8 cellular contexts compared by ENCODE assay signal in the genomic region with DNA sequence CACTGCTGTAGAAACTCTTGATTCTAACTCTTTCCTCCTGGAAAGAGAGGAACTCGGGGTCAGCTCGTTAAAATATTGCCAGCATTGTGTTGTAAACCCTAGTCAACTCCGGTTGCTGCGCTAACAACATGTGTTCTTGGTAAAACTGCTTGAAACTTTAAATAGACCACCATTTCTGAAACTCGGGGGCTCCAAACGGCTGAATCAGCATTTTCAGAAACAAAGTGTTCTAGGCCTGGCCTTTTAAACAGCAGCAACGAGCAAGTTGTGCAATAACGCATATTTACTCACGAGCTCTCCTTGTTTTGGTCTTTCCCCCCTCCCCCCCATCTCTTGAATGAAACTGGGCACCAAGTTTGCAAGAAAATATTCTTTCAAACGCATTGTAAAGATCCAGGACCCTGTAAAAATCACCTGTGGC. TPM values are rescaled to one million over a fixed set of nuclear protein-coding genes. Genes with fewer than 3 reads are reported as not detected.
DNase-seq lines count a peak whose midpoint lies in the region; ATAC-seq and TF ChIP-seq lines count a peak whose summit lies in the region.

No MANE protein-coding gene starts in this region.

- H3K36me3 ChIP-seq in IMR-90 (ENCODE audit: control insufficient read depth, insufficient read depth, low read length): no peaks in the 10 kb centered on the region
- no peaks in the 10 kb centered on the region for H3K36me3 ChIP-seq in mammary epithelial cell (ENCODE audit: insufficient read depth, low read length)

- no peak overlapping the region for H2BK20ac ChIP-seq in IMR-90 (ENCODE audit: low read depth, low read length)

- peaks cover 48% of the 10 kb centered on the region for H4K20me1 ChIP-seq in IMR-90 (ENCODE audit: insufficient read depth, low read length)
- H4K20me1 ChIP-seq in mammary epithelial cell (ENCODE audit: insufficient read depth, low read length): no peaks in the 10 kb centered on the region

- peak overlapping the region; percentile 69; the same call in 1 of the 2 replicates for H3K56ac ChIP-seq in IMR-90 (ENCODE audit: extremely low read depth, insufficient read depth, low read length)

- H3K9me1 ChIP-seq in IMR-90 (ENCODE audit: insufficient read depth, low read length): peaks cover 6% of the 10 kb centered on the region; the same call in 1 of the 2 replicates

- H2BK120ac ChIP-seq in IMR-90 (ENCODE audit: low read depth, low read length): peak overlapping the region; percentile 56

- peak overlapping the region; percentile 76; the same call in 1 of the 2 replicates for H3K14ac ChIP-seq in IMR-90 (replicated peaks; ENCODE audit: low read depth, low read length)

- H4K5ac ChIP-seq in IMR-90 (ENCODE audit: low read depth, low read length): peak overlapping the region; percentile 20; the same call in 1 of the 2 replicates

- peaks cover 20% of the 10 kb centered on the region for H3K79me2 ChIP-seq in mammary epithelial cell (ENCODE audit: insufficient read depth, low read length)

- H3K27me3 ChIP-seq in AG04450 (ENCODE audit: control insufficient read depth, insufficient read depth, low read length) (peaks cover 8% of the 10 kb centered on the region), IMR-90 (ENCODE audit: control insufficient read depth, insufficient read depth, low read length) (peaks cover 17% of the 10 kb centered on the region), mammary epithelial cell (ENCODE audit: insufficient read depth, low read length) (peaks cover 13% of the 10 kb centered on the region)

- no peak; the same call in 1 of the 2 replicates for ATAC-seq in IMR-90 (ENCODE audit: low read depth)
- no peak for ATAC-seq in HG03432 (IDR thresholded peaks at IDR 0.05; ENCODE audit: unreplicated experiment)
- no peak for ATAC-seq in HG03097 (IDR thresholded peaks at IDR 0.05; ENCODE audit: low FRiP score, unreplicated experiment)

- peaks cover 25 to 50% of the 10 kb centered on the region in 2 experiments for H3K79me1 ChIP-seq in IMR-90 (ENCODE audit: low read depth in 1 of 2, low read length in 2 of 2)

- H3K4me3 ChIP-seq in AG04450 (ENCODE audit: low read depth, low read length): peak overlapping the region; percentile 78
- H3K4me3 ChIP-seq in IMR-90 (ENCODE audit: insufficient read depth, low read depth, low read length): peak overlapping the region; percentile 57
- H3K4me3 ChIP-seq in mammary epithelial cell (replicated peaks in 1 of 3; ENCODE audit: insufficient read depth in 1 of 3, low read depth in 2 of 3, low read length in 3 of 3): peak overlapping the region; percentile 42 to 53 (median 48)

- H3K18ac ChIP-seq in IMR-90 (ENCODE audit: low read depth, low read length): peak overlapping the region; percentile 28; the same call in 1 of the 2 replicates

- no peak overlapping the region for H2AK5ac ChIP-seq in IMR-90 (ENCODE audit: low read depth, low read length)

- no peak for TF ChIP-seq RAD21 in IMR-90 (IDR thresholded peaks at IDR 0.05; ENCODE audit: low read length)

- no peak overlapping the region for H2AK9ac ChIP-seq in IMR-90 (replicated peaks; ENCODE audit: low read depth, low read length, poor library complexity)

- peak overlapping the region; percentile 67; the same call in 1 of the 2 replicates for H3K4ac ChIP-seq in IMR-90 (ENCODE audit: low read depth, low read length)

- BruUV-seq in IMR-90 (replicated peaks; lab: Mats Ljungman, UMichigan): TSS peak; percentile 36
- no TSS peak for BruUV-seq in mammary epithelial cell (replicated peaks; lab: Mats Ljungman, UMichigan)

- H3K9ac ChIP-seq in IMR-90 (ENCODE audit: low read depth, low read length) (peak overlapping the region; percentile 92), mammary epithelial cell (ENCODE audit: insufficient read depth, low read length) (no peak overlapping the region)

- peak overlapping the region; percentile 89 for H2AFZ ChIP-seq in IMR-90 (replicated peaks; ENCODE audit: low read length, poor library complexity)
- peak overlapping the region; percentile 56 for H2AFZ ChIP-seq in mammary epithelial cell (ENCODE audit: low read depth, low read length)

- WGBS in IMR-90 (ENCODE audit: extremely low coverage in 2 of 2, insufficient read length in 1 of 2), 2 experiments: 0% methylated on average over 3 of the region's 10 CpGs; no CpG with 5 or more reads in 1 of the 2 experiments
- WGBS in mammary epithelial cell (ENCODE audit: low coverage, missing lambda C conversion rate): 15% methylated on average over 10 of the region's 10 CpGs

- peak overlapping the region; percentile 68; the same call in 1 of the 2 replicates for H4K91ac ChIP-seq in IMR-90 (ENCODE audit: insufficient read depth, low read depth, low read length)

- POLR2A ChIA-PET in AG04450 (lab: Yijun Ruan, JAX) (no interaction called here), IMR-90 (lab: Charles Lee; ENCODE audit: unreplicated experiment) (no interaction called here)

- CTCF ChIA-PET in AG04450 (lab: Charles Lee) (interaction anchor here (0.8 to 2.9 kb wide), 3 partner anchors 276 to 371 kb away, joined by 3 to 7 read pairs (median 5); no protein-coding TSS in a partner anchor), IMR-90 (lab: Yijun Ruan, JAX) (no interaction called here), mammary epithelial cell (lab: Charles Lee; ENCODE audit: low non-redundant PET) (no interaction called here)

- no peak for TF ChIP-seq POLR2A in IMR-90 (IDR thresholded peaks at IDR 0.05; ENCODE audit: low read depth, low read length)

- H3K9me3 ChIP-seq in AG04450 (ENCODE audit: control insufficient read depth, insufficient read depth, low read length): peaks cover 14% of the 10 kb centered on the region
- H3K9me3 ChIP-seq in IMR-90 (ENCODE audit: control insufficient read depth, insufficient read depth, low read length): peaks cover 6% of the 10 kb centered on the region; the same call in 1 of the 2 replicates
- H3K9me3 ChIP-seq in mammary epithelial cell (replicated peaks; ENCODE audit: insufficient read depth, low read length): peaks cover 12% of the 10 kb centered on the region

- H4K8ac ChIP-seq in IMR-90 (ENCODE audit: low read depth in 2 of 2, low read length in 2 of 2): peak overlapping the region in 1 of 2 experiments; percentile 43; a peak in 3 of 4 replicates

- in situ Hi-C loops in IMR-90 (cut with MboI; ENCODE audit: low sequenced_read_pairs) (loop anchor here (25.0 kb wide), 1 partner anchor 270 kb away; no protein-coding TSS in a partner anchor), mammary epithelial cell (cut with MboI; ENCODE audit: low sequenced_read_pairs in 2 of 2) (no loop called here)

- H3K27ac ChIP-seq in AG04450 (ENCODE audit: low read depth, low read length): peak overlapping the region; percentile 61
- peak overlapping the region; percentile 60; the same call in 1 of the 2 replicates for H3K27ac ChIP-seq in IMR-90 (ENCODE audit: insufficient read depth, low read length)
- no peak overlapping the region for H3K27ac ChIP-seq in mammary epithelial cell (ENCODE audit: insufficient read depth, low read depth, low read length)

- H3K4me1 ChIP-seq in IMR-90 (ENCODE audit: control insufficient read depth, insufficient read depth, low read length) (peaks cover 10% of the 10 kb centered on the region), mammary epithelial cell (ENCODE audit: insufficient read depth, low read length) (no peaks in the 10 kb centered on the region)

- DNase-seq in AG04450 (ENCODE audit: low read depth, low spot score) (no peak), IMR-90 (peak; percentile 38), mammary epithelial cell (no peak), mesenteric fat pad (ENCODE audit: low spot score) (peak; percentile 18), epidermal melanocyte (ENCODE audit: insufficient read length, low spot score) (no peak)
- DNase-seq in stimulated activated CD4-positive, alpha-beta T cell treated with anti-CD3 and anti-CD28 coated beads, Interleukin-2, amount 100 ng/mL, for 48 hours: no peak

- H3K4me2 ChIP-seq in IMR-90 (ENCODE audit: low read depth, low read length): peak overlapping the region; percentile 77
- H3K4me2 ChIP-seq in mammary epithelial cell (ENCODE audit: insufficient read depth, low read depth, low read length): peak overlapping the region; percentile 80

- H2BK5ac ChIP-seq in IMR-90 (ENCODE audit: low read depth, low read length, poor library complexity, severe bottlenecking): no peak overlapping the region

- TF ChIP-seq CTCF in AG04450 (IDR thresholded peaks at IDR 0.05; ENCODE audit: low read depth, low read length): no peak
- TF ChIP-seq CTCF in IMR-90 (conservative IDR thresholded peaks at IDR 0.05; ENCODE audit: low read depth, low read length): no peak
- no peak for TF ChIP-seq CTCF in mammary epithelial cell (conservative IDR thresholded peaks at IDR 0.05 in 1 of 2, IDR thresholded peaks at IDR 0.05 in 1 of 2; ENCODE audit: extremely low read depth in 1 of 2, insufficient read depth in 1 of 2, low read depth in 1 of 2, low read length in 2 of 2)

- intact Hi-C loops in IMR-90 (cut with micrococcal nuclease) (loop anchor here (2.0 to 5.0 kb wide), 2 partner anchors 275 to 350 kb away; no protein-coding TSS in a partner anchor), mammary epithelial cell (cut with micrococcal nuclease) (loop anchor here (2.0 to 10.0 kb wide), 2 partner anchors 209 to 327 kb away; no protein-coding TSS in a partner anchor)

- no peak overlapping the region for H2BK15ac ChIP-seq in IMR-90 (ENCODE audit: low read depth, low read length)

- dilution Hi-C loops in IMR-90 (cut with HindIII; ENCODE audit: low sequenced_read_pairs, unreplicated experiment): no loop called here
- dilution Hi-C loops in mammary epithelial cell (cut with HindIII; ENCODE audit: low sequenced_read_pairs): no loop called here

- 0 out of 2 replicates have a peak overlapping the region, but pooled peaks have one; percentile 72 for H3K23ac ChIP-seq in IMR-90 (ENCODE audit: low read depth, low read length)

TF ChIP-seq in IMR-90, 13 proteins besides CTCF, POLR2A, EP300 and RAD21 (continues in another document):
- TF ChIP-seq, protein P1, sequence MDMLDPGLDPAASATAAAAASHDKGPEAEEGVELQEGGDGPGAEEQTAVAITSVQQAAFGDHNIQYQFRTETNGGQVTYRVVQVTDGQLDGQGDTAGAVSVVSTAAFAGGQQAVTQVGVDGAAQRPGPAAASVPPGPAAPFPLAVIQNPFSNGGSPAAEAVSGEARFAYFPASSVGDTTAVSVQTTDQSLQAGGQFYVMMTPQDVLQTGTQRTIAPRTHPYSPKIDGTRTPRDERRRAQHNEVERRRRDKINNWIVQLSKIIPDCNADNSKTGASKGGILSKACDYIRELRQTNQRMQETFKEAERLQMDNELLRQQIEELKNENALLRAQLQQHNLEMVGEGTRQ (IDR thresholded peaks at IDR 0.05; ENCODE audit: low read depth, low read length): no peak
- TF ChIP-seq CEBPB (IDR thresholded peaks at IDR 0.05; ENCODE audit: low read depth, low read length): peak; percentile 95
- TF ChIP-seq MAFK (IDR thresholded peaks at IDR 0.05; ENCODE audit: low read depth, low read length): peak; percentile 99

RNA-seq across cellular contexts. Expression of a gene that starts 9.2 kb away (rescaled TPM):
- polyA plus RNA-seq in AG04450 (2011; rRNA removed) (8.0 and 12.1 TPM in 2 replicates), IMR-90 (2012; rRNA removed) (5.1 and 6.3 TPM in 2 replicates), mammary epithelial cell (3.3 TPM)
- 29.2 and 30.9 TPM in 2 replicates for polyA minus RNA-seq in AG04450 (2011; rRNA and poly(A)+ RNA removed)
- total RNA-seq in IMR-90 (2012; rRNA removed) (11.7 and 15.1 TPM in 2 replicates), mammary epithelial cell (10 to 100 TPM; 28.4 to 48.7 TPM), mesenteric fat pad (95.7 TPM)
- 3.2 and 4.4 TPM in 2 replicates for polyA plus RNA-seq in IMR-90 (2012; cell fraction: cytosol; rRNA removed)
- 9.7 and 18.9 TPM in 2 replicates for polyA plus RNA-seq in IMR-90 (2012; cell fraction: nucleus; rRNA removed; ENCODE audit: low replicate concordance)
- polyA minus RNA-seq in mammary epithelial cell: 10.9 TPM

Comparison
In these comparisons a context has a peak if more than half of its experiments do, and no peak if none do; other contexts are left out.
1. DNase-seq: peak in IMR-90 (single experiment) and mesenteric fat pad (single experiment); none in AG04450 (single experiment), mammary epithelial cell (single experiment), epidermal melanocyte (single experiment) and stimulated activated CD4-positive, alpha-beta T cell treated with anti-CD3 and anti-CD28 coated beads, Interleukin-2, amount 100 ng/mL, for 48 hours (0 of 2).
2. Peak in every context shown above with its lines, with median percentiles within 50 percentile points of each other: H3K4me3 ChIP-seq.